In genomic region chr1:46616277-46617107, GRCh38 we compare ENCODE assay signal across 8 cellular contexts. TPM values are rescaled to one million over a fixed set of nuclear protein-coding genes. Genes with fewer than 3 reads are reported as not detected.
DNase-seq lines count a peak whose midpoint lies in the region; ATAC-seq and TF ChIP-seq lines count a peak whose summit lies in the region.

TSS of gene MOB3C (minus strand) at chr1:46616811. CDS start at chr1:46613321, 3,490 bp downstream.

- TF ChIP-seq CTCF in PC-9 (conservative IDR thresholded peaks at IDR 0.05) (no peak), fibroblast of mammary gland (conservative IDR thresholded peaks at IDR 0.05; ENCODE audit: control insufficient read depth, insufficient read depth, low read depth, low read length) (no peak), natural killer cell (IDR thresholded peaks at IDR 0.05) (no peak)

- no peaks in the 10 kb centered on the region for H3K9me2 ChIP-seq in PC-9 (ENCODE audit: insufficient read depth)

- H3K79me2 ChIP-seq in PC-9 (ENCODE audit: low read depth), result peaks cover 37% of the 10 kb centered on the region

- H3K36me3 Mint-ChIP-seq in natural killer cell, result no peaks in the 10 kb centered on the region

- peak within 1 kb of the TSS; percentile 98 for H3K4me2 ChIP-seq in PC-9

- no peaks in the 10 kb centered on the region for H3K9me3 ChIP-seq in PC-9 (ENCODE audit: insufficient read depth, low read depth)

- H3K27me3 Mint-ChIP-seq in natural killer cell (ENCODE audit: low read depth in 2 of 2), result no peaks in the 10 kb centered on the region

- CTCF ChIA-PET in PC-9 (lab: Charles Lee), result interaction anchor here (0.6 to 1.5 kb wide), 2 partner anchors 9 to 176 kb away, joined by 3 to 5 read pairs; no protein-coding TSS in a partner anchor

- no peaks in the 10 kb centered on the region for H3K9me3 Mint-ChIP-seq in natural killer cell

- POLR2A ChIA-PET in PC-9 (lab: Charles Lee; ENCODE audit: unreplicated experiment), result interaction anchor here (0.5 to 1.2 kb wide), 14 partner anchors 9 to 718 kb away, joined by 3 to 28 read pairs (median 4); partner anchors contain the start of genes MKNK1 and STIL

- no peaks in the 10 kb centered on the region for H3K27me3 ChIP-seq in PC-9 (ENCODE audit: insufficient read depth, low read depth)

- no peaks in the 10 kb centered on the region for H4K20me1 ChIP-seq in PC-9 (ENCODE audit: insufficient read depth)

- H3K27ac ChIP-seq in PC-9, result peak within 1 kb of the TSS; percentile 53

- H2AFZ ChIP-seq in PC-9, result peak within 1 kb of the TSS; percentile 89

- H3K36me3 ChIP-seq in PC-9 (ENCODE audit: low read depth), result no peaks in the 10 kb centered on the region

- peak; percentile 63 for ATAC-seq in HG02981 (IDR thresholded peaks at IDR 0.05; ENCODE audit: unreplicated experiment)
- peak; percentile 86 to 90 (median 88) for ATAC-seq in natural killer cell

- peaks cover 14% of the 10 kb centered on the region for H3F3A ChIP-seq in PC-9 (ENCODE audit: insufficient read depth, low read depth)

- H3K4me1 Mint-ChIP-seq in natural killer cell, result peaks cover 36 to 52% of the 10 kb centered on the region in 2 donors

- BruUV-seq in PC-9 (replicated peaks; lab: Mats Ljungman, UMichigan), result no TSS peak

- peaks cover 54% of the 10 kb centered on the region for H3K4me1 ChIP-seq in PC-9 (replicated peaks; ENCODE audit: insufficient read depth)

- H3K4me3 Mint-ChIP-seq in natural killer cell, result peak within 1 kb of the TSS; percentile 84

- H3K27ac Mint-ChIP-seq in natural killer cell, result peak within 1 kb of the TSS; percentile 81 to 94

- H3K4me3 ChIP-seq in PC-9 (peak within 1 kb of the TSS; percentile 66), fibroblast of mammary gland (ENCODE audit: control insufficient read depth, low read depth, low read length) (peak within 1 kb of the TSS; percentile 75)

- intact Hi-C loops in PC-9 (cut with micrococcal nuclease; ENCODE audit: unreplicated experiment), result loop anchor here (2.0 to 10.0 kb wide), 3 partner anchors 68 to 718 kb away; partner anchors contain the start of genes CMPK1 and EFCAB14
- intact Hi-C loops in natural killer cell (cut with micrococcal nuclease), result loop anchor here (1.0 to 5.0 kb wide), 2 partner anchors 12 to 101 kb away; partner anchors contain the start of genes EFCAB14 and MKNK1

- DNase-seq in NCI-H748 (lab: John Stamatoyannopoulos, UW; ENCODE audit: unreplicated experiment) (peak; percentile 35), NCI-H748 treated with DMSO at 0.1 percent for 48 hours (lab: John Stamatoyannopoulos, UW) (no peak), PC-9 (peak; percentile 46 to 86), fibroblast of mammary gland (ENCODE audit: low read depth) (peak; percentile 75), natural killer cell (peak; percentile 63)
- DNase-seq in activated T-helper 1 cell treated with anti-CD3 and anti-CD28 coated beads, Interleukin-2, amount 50 U/mL, for 16 hours (ENCODE audit: low read depth in 1 of 2, low spot score in 1 of 2), result peak; percentile 36 to 50
- DNase-seq in stimulated activated naive CD4-positive, alpha-beta T cell treated with Interleukin-2 at 50 U/mL for 16 hours (lab: John Stamatoyannopoulos, UW), result peak; percentile 75

RNA-seq across cellular contexts. Expression of gene MOB3C, which starts in this region (rescaled TPM):
- total RNA-seq in PC-9 (2021) (33.9 and 35.2 TPM in 2 replicates), natural killer cell (10 to 100 TPM; 16.7 to 25.1 (median 19.2) TPM)
